In the genomic region with DNA sequence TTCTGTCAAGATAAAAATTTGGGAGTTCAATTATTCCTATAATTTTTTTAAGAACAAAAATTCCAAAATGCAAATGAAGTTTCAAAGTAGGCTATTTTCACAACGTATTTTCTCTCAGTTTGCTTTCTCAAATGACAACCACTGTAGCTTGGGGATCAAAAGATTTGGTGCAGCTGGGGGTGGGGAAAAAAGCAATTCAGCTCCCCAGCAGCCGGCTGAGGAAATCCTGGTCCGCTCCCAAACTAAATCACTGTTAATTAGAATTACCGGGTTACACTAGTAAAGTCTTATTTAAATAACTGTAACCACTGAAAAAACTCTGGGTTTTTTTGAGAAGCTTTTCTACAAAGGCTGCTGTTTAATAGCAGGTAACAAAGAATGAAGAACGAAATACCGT, we compare ENCODE assay signal across 23 cellular contexts. TPM values are rescaled to one million over a fixed set of nuclear protein-coding genes. Genes with fewer than 3 reads are reported as not detected.
"Had no signal": no experiment of that assay in that cellular context is flagged by ENCODE, and none has a peak within 500 bp of the region (broad histone marks: within the 10 kb centered on the region; RNA-seq: fewer than 3 reads in every experiment).

No MANE protein-coding gene starts in this region.

- ATAC-seq: activated CD8-positive, alpha-beta memory T cell treated with anti-CD3 and anti-CD28 coated beads, Interleukin-2, amount 10 ng/mL, durations not matched to agents 7 days and 5 days; activated CD8-positive, alpha-beta T cell treated with anti-CD3 and anti-CD28 coated beads for 36 hours; activated naive CD8-positive, alpha-beta T cell treated with anti-CD3 and anti-CD28 coated beads, Interleukin-2, amount 50 U/mL, for 24 hours; body of pancreas; stimulated activated memory B cell treated with anti-CD40 and anti-IgM and Interleukin-4, amounts not matched to agents 10 μg/mL and 1 μg/mL and 100 μg/mL, for 72 hours had no signal

- H3K4me3 ChIP-seq: body of pancreas, cardiac muscle cell, left ventricle myocardium inferior, sigmoid colon, smooth muscle cell, stomach, suprapubic skin, tibial nerve had no signal

- H3K9me3 ChIP-seq: body of pancreas, left ventricle myocardium inferior, sigmoid colon, stomach, suprapubic skin, tibial nerve had no signal

- H3K36me3 ChIP-seq: cardiac muscle cell, left ventricle myocardium inferior, sigmoid colon, stomach, suprapubic skin, tibial nerve had no signal

- DNase-seq: activated CD4-positive, alpha-beta T cell treated with anti-CD3 and anti-CD28 coated beads, Interleukin-2, amount 10 ng/mL, durations not matched to agents 7 days and 5 days; activated CD4-positive, CD25-positive, alpha-beta regulatory T cell treated with anti-CD3 and anti-CD28 coated beads, Interleukin-2, amount 50 U/mL, for 72 hours; activated CD8-positive, alpha-beta memory T cell treated with anti-CD3 and anti-CD28 coated beads, Interleukin-2, amount 10 ng/mL, durations not matched to agents 7 days and 5 days; activated CD8-positive, alpha-beta T cell treated with anti-CD3 and anti-CD28 coated beads for 36 hours; activated gamma-delta T cell; activated naive CD4-positive, alpha-beta T cell treated with anti-CD3 and anti-CD28 coated beads, Interleukin-2, amount 50 U/mL, for 16 hours; activated naive CD8-positive, alpha-beta T cell treated with anti-CD3 and anti-CD28 coated beads, Interleukin-2, amount 50 U/mL, for 24 hours; body of pancreas; effector CD4-positive, alpha-beta T cell; foreskin fibroblast; kidney glomerular epithelial cell; left ventricle myocardium inferior; naive thymus-derived CD8-positive, alpha-beta T cell; retina; sigmoid colon; stimulated activated CD4-positive, alpha-beta T cell treated with anti-CD3 and anti-CD28 coated beads, Interleukin-15, amount 100 ng/mL, for 24 hours; stomach had no signal

- H3K4me2 ChIP-seq: smooth muscle cell had no signal

- H3K27ac ChIP-seq: body of pancreas, cardiac muscle cell, left ventricle myocardium inferior, sigmoid colon, stomach, suprapubic skin, tibial nerve had no signal

- H3K27me3 ChIP-seq: body of pancreas, cardiac muscle cell had no signal

RNA-seq across cellular contexts. Expression of gene NR6A1, which starts 5.7 kb away (rescaled TPM):
- polyA plus RNA-seq: naive thymus-derived CD8-positive, alpha-beta T cell had no signal

RNA-seq across cellular contexts. Expression of gene OLFML2A, which starts 11.5 kb away (rescaled TPM):
- total RNA-seq: activated CD4-positive, alpha-beta T cell treated with anti-CD3 and anti-CD28 coated beads, Interleukin-2, amount 10 ng/mL, durations not matched to agents 7 days and 5 days; activated CD8-positive, alpha-beta memory T cell treated with anti-CD3 and anti-CD28 coated beads, Interleukin-2, amount 10 ng/mL, durations not matched to agents 7 days and 5 days; activated CD8-positive, alpha-beta T cell treated with anti-CD3 and anti-CD28 coated beads for 36 hours; activated T-helper 1 cell treated with anti-CD3 and anti-CD28 coated beads, Interleukin-12 subunit alpha, Interleukin-12 subunit beta, Interleukin-2, Interleukin-4 antibody, amounts not matched to agents 30 ng/mL and 10 ng/mL and 1 ng/mL, durations not matched to agents 14 hours and 24 hours and 36 hours had no signal
- polyA plus RNA-seq: naive thymus-derived CD8-positive, alpha-beta T cell had no signal
